7 cellular contexts compared by ENCODE assay signal in genomic region chr17:50361561-50362480, GRCh38. TPM values are rescaled to one million over a fixed set of nuclear protein-coding genes. Genes with fewer than 3 reads are reported as not detected.
DNase-seq lines count a peak whose midpoint lies in the region; ATAC-seq, FAIRE-seq and TF ChIP-seq lines count a peak whose summit lies in the region.

No MANE protein-coding gene starts in this region.

- peaks cover 3% of the 10 kb centered on the region for H3K36me3 Mint-ChIP-seq in osteocyte (ENCODE audit: unreplicated experiment)

- peak; percentile 66 for TF ChIP-seq CTCF in GM10248 (IDR thresholded peaks at IDR 0.05; ENCODE audit: control extremely low read depth, extremely low read depth, low read depth, missing control alignments)
- TF ChIP-seq CTCF in gastroesophageal sphincter (IDR thresholded peaks at IDR 0.05) = peak in 3 of 4 experiments; percentile 53 to 69 (median 61)
- peak; percentile 77 for TF ChIP-seq CTCF in osteocyte (IDR thresholded peaks at IDR 0.05)

- DNase-seq in GM10248 (ENCODE audit: extremely low spot score) (peak; percentile 85), HT1080 (ENCODE audit: low read depth) (peak; percentile 58), RKO (ENCODE audit: low spot score) (peak; percentile 60), osteocyte (ENCODE audit: extremely low spot score, unreplicated experiment) (no peak), urothelium cell line (ENCODE audit: low spot score) (peak; percentile 77)
- DNase-seq in activated effector memory CD4-positive, alpha-beta T cell treated with Interleukin-2 at 50 U/mL for 16 hours = peak; percentile 41

- CTCF ChIA-PET in GM10248 (lab: Yijun Ruan, JAX) = interaction anchor here (0.7 to 5.6 kb wide), 32 partner anchors 9 to 268 kb away, joined by 3 to 66 read pairs (median 4); partner anchors contain the start of genes ACSF2, COL1A1, EME1 and LRRC59

- peaks cover 0 to 72% of the 10 kb centered on the region in 2 donors for H3K36me3 ChIP-seq in gastroesophageal sphincter

- no peak overlapping the region for H3K4me3 Mint-ChIP-seq in osteocyte (ENCODE audit: unreplicated experiment)

- POLR2A ChIA-PET in GM10248 (lab: Yijun Ruan, JAX) = interaction anchor here (0.6 to 0.8 kb wide), 2 partner anchors 10 kb away, joined by 4 to 8 read pairs; no protein-coding TSS in a partner anchor

- peaks cover 0 to 25% (median 5%) of the 10 kb centered on the region in 3 donors for H3K4me1 ChIP-seq in gastroesophageal sphincter

- no peaks in the 10 kb centered on the region for H3K9me3 Mint-ChIP-seq in osteocyte (ENCODE audit: unreplicated experiment)

- H3K27me3 ChIP-seq in gastroesophageal sphincter = no peaks in the 10 kb centered on the region

- TF ChIP-seq EP300 in gastroesophageal sphincter (IDR thresholded peaks at IDR 0.05) = no peak

- WGBS in gastroesophageal sphincter (ENCODE audit: low coverage in 1 of 2), 2 donors = 26 to 35% methylated on average over 7 of the region's 11 CpGs

- TF ChIP-seq POLR2A in gastroesophageal sphincter (IDR thresholded peaks at IDR 0.05) = no peak

- peak; percentile 41 for ATAC-seq in gastroesophageal sphincter

- FAIRE-seq in urothelium cell line (lab: Jason Lieb, UNC) = peak; percentile 35

- peaks cover 13% of the 10 kb centered on the region for H3K4me1 Mint-ChIP-seq in osteocyte (ENCODE audit: unreplicated experiment)

- H3K27ac Mint-ChIP-seq in osteocyte (ENCODE audit: unreplicated experiment) = peak overlapping the region; percentile 64

- no peak overlapping the region for H3K4me3 ChIP-seq in gastroesophageal sphincter

- H3K27ac ChIP-seq in gastroesophageal sphincter = peak overlapping the region in 2 of 4 donors; percentile 37 to 50

- no peaks in the 10 kb centered on the region for H3K27me3 Mint-ChIP-seq in osteocyte (ENCODE audit: unreplicated experiment)

- H3K9me3 ChIP-seq in gastroesophageal sphincter = no peaks in the 10 kb centered on the region

RNA-seq across cellular contexts. Expression of gene MRPL27, which starts 11.2 kb away (rescaled TPM):
- 98.1 and 143 TPM in 2 replicates for total RNA-seq in HT1080 (2014; rRNA removed; shearing (Covaris generic))
- polyA plus RNA-seq in HT1080 (2015; cell fraction: cytosol; rRNA removed) = 102 and 111 TPM in 2 replicates
- polyA plus RNA-seq in HT1080 (2015; cell fraction: nucleus; rRNA removed) = 75.6 and 77.7 TPM in 2 replicates
- total RNA-seq in gastroesophageal sphincter (10 to 100 TPM; 40.3 to 62.1 (median 52.2) TPM), osteocyte (54.5 and 59.0 TPM in 2 replicates)

RNA-seq across cellular contexts. Expression of gene EME1, which starts 11.2 kb away (rescaled TPM):
- 23.7 and 24.4 TPM in 2 replicates for total RNA-seq in HT1080 (2014; rRNA removed; shearing (Covaris generic))
- polyA plus RNA-seq in HT1080 (2015; cell fraction: cytosol; rRNA removed) = 11.8 and 12.5 TPM in 2 replicates
- polyA plus RNA-seq in HT1080 (2015; cell fraction: nucleus; rRNA removed) = 98.8 and 109 TPM in 2 replicates
- total RNA-seq in gastroesophageal sphincter = under 1 TPM in 1 of 4 donors, not detected in 3; 0.54 TPM
- 2.8 and 3.6 TPM in 2 replicates for total RNA-seq in osteocyte

RNA-seq across cellular contexts. Expression of gene XYLT2, which starts 15.9 kb away (rescaled TPM):
- 50.5 and 53.4 TPM in 2 replicates for total RNA-seq in HT1080 (2014; rRNA removed; shearing (Covaris generic))
- 26.0 and 26.2 TPM in 2 replicates for polyA plus RNA-seq in HT1080 (2015; cell fraction: cytosol; rRNA removed)
- 76.7 and 84.5 TPM in 2 replicates for polyA plus RNA-seq in HT1080 (2015; cell fraction: nucleus; rRNA removed)
- 10 to 100 TPM; 19.4 to 30.7 (median 23.4) TPM for total RNA-seq in gastroesophageal sphincter
- total RNA-seq in osteocyte = 31.6 and 32.0 TPM in 2 replicates

RNA-seq across cellular contexts. Expression of gene LRRC59, which starts 35.5 kb away (rescaled TPM):
- 235 and 290 TPM in 2 replicates for total RNA-seq in HT1080 (2014; rRNA removed; shearing (Covaris generic))
- 161 and 169 TPM in 2 replicates for polyA plus RNA-seq in HT1080 (2015; cell fraction: cytosol; rRNA removed)
- polyA plus RNA-seq in HT1080 (2015; cell fraction: nucleus; rRNA removed) = 124 and 132 TPM in 2 replicates
- total RNA-seq in gastroesophageal sphincter (10 to 100 TPM; 34.4 to 76.6 (median 50.3) TPM), osteocyte (87.0 and 87.2 TPM in 2 replicates)
